ENCODE assay signal across 23 cellular contexts in the genomic region with DNA sequence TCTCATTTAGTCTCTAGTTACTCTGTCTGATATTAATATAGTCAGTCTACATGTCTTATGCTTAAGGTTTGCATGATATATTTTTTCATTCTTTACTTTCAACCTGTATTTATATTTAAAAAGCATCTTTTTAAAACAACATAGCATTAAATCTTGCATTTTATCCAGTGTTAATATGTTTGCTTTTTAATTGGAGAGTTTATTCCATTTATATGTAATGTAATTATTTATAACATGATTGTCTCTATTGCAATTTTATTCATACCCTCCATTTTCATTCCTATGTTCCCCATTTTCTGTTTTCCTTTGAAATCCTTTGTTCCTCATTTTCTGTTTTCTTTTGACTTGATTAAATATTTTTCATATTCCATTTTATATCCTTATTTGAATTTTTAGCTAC. TPM values are rescaled to one million over a fixed set of nuclear protein-coding genes. Genes with fewer than 3 reads are reported as not detected.
DNase-seq lines count a peak whose midpoint lies in the region; ATAC-seq, FAIRE-seq and TF ChIP-seq lines count a peak whose summit lies in the region.
"Had no signal": no experiment of that assay in that cellular context is flagged by ENCODE, and none has a peak within 500 bp of the region (broad histone marks: within the 10 kb centered on the region; RNA-seq: fewer than 3 reads in every experiment).

No MANE protein-coding gene starts in this region.

- no peaks in the 10 kb centered on the region for H3K79me2 ChIP-seq in hepatocyte

- H3K4me2 ChIP-seq in hepatocyte, result no peak overlapping the region
- H3K4me2 ChIP-seq: A549 had no signal

- peak; percentile 19 for FAIRE-seq in G401.6 (lab: Jason Lieb, UNC)
- FAIRE-seq: A549, GM12878, GM19239, H54 had no signal

- no peaks in the 10 kb centered on the region for H3K9me2 ChIP-seq in hepatocyte (replicated peaks; ENCODE audit: insufficient read depth)

- no peaks in the 10 kb centered on the region for H3K27me3 ChIP-seq in adipocyte (replicated peaks; ENCODE audit: control insufficient read depth, insufficient read depth, low read length)
- H3K27me3 ChIP-seq in hepatocyte, result no peaks in the 10 kb centered on the region
- H3K27me3 ChIP-seq in SJCRH30, result no peaks in the 10 kb centered on the region

- ATAC-seq in GM19455 (IDR thresholded peaks at IDR 0.05; ENCODE audit: unreplicated experiment), result no peak
- ATAC-seq: A549, GM12878 had no signal

- H3K4me1 ChIP-seq in adipocyte (ENCODE audit: control insufficient read depth, insufficient read depth, low read length), result no peaks in the 10 kb centered on the region
- no peaks in the 10 kb centered on the region for H3K4me1 ChIP-seq in hepatocyte (ENCODE audit: insufficient read depth)
- no peaks in the 10 kb centered on the region for H3K4me1 ChIP-seq in SJCRH30
- H3K4me1 ChIP-seq: A549, HAP-1 had no signal

- H2AFZ ChIP-seq in hepatocyte, result no peak overlapping the region

- H3K4me3 ChIP-seq in adipocyte (ENCODE audit: low read length), result peak overlapping the region; percentile 71
- peak overlapping the region; percentile 0 for H3K4me3 ChIP-seq in hepatocyte
- no peak overlapping the region for H3K4me3 ChIP-seq in SJCRH30
- H3K4me3 ChIP-seq: A549, GM12878, HAP-1 had no signal

- H3K27ac ChIP-seq in hepatocyte (no peak overlapping the region), SJCRH30 (no peak overlapping the region)
- H3K27ac ChIP-seq: A549 had no signal

- peaks cover 12% of the 10 kb centered on the region for H3K36me3 ChIP-seq in adipocyte (ENCODE audit: control insufficient read depth, insufficient read depth, low read length, severe bottlenecking)
- no peaks in the 10 kb centered on the region for H3K36me3 ChIP-seq in hepatocyte (replicated peaks; ENCODE audit: insufficient read depth, low read depth)
- no peaks in the 10 kb centered on the region for H3K36me3 ChIP-seq in SJCRH30
- H3K36me3 ChIP-seq: HAP-1 had no signal

- H3K9ac ChIP-seq in adipocyte (ENCODE audit: low read length), result no peak overlapping the region

- H3K9me3 ChIP-seq in adipocyte (ENCODE audit: control insufficient read depth, low read length) (peaks cover 100% of the 10 kb centered on the region), hepatocyte (ENCODE audit: low read depth) (peaks cover 68% of the 10 kb centered on the region), SJCRH30 (replicated peaks) (peaks cover 49% of the 10 kb centered on the region)

- H4K20me1 ChIP-seq in hepatocyte (ENCODE audit: insufficient read depth, poor library complexity, severe bottlenecking), result no peaks in the 10 kb centered on the region

- no peak for TF ChIP-seq CTCF in hepatocyte (IDR thresholded peaks at IDR 0.05; ENCODE audit: poor library complexity)

- DNase-seq in adipocyte (ENCODE audit: low read depth) (no peak), hepatocyte (ENCODE audit: low spot score) (no peak), SJCRH30 (no peak), DMS53 (lab: John Stamatoyannopoulos, UW) (no peak)
- DNase-seq: 8988T; ACHN; AML-193; C1 segment of cervical spinal cord; Calu3; CD4-positive, alpha-beta memory T cell; COR-L47; DND-41; GDM1; GOT3; HFFc6 had no signal

RNA-seq across cellular contexts. Expression of a gene that starts 13.3 kb away (rescaled TPM):
- total RNA-seq in hepatocyte, result 1.8 and 3.3 TPM in 2 replicates
- 2.0 and 2.6 TPM in 2 replicates for polyA plus RNA-seq in hepatocyte
- total RNA-seq in SJCRH30 (2014; rRNA removed; shearing (Covaris generic)), result 0.86 and 0.91 TPM in 2 replicates
- total RNA-seq: GM12878 had no signal
- polyA plus RNA-seq: CD4-positive, alpha-beta memory T cell had no signal

RNA-seq across cellular contexts. Expression of a gene that starts 35.3 kb away (rescaled TPM):
- total RNA-seq in hepatocyte, result 3.9 and 4.3 TPM in 2 replicates
- 2.2 and 3.0 TPM in 2 replicates for polyA plus RNA-seq in hepatocyte
- 10.9 and 11.2 TPM in 2 replicates for total RNA-seq in SJCRH30 (2014; rRNA removed; shearing (Covaris generic))
- total RNA-seq: GM12878 had no signal
- polyA plus RNA-seq: CD4-positive, alpha-beta memory T cell; GM12878 had no signal

RNA-seq across cellular contexts. Expression of a gene that starts 44.7 kb away (rescaled TPM):
- 1.9 and 2.0 TPM in 2 replicates for total RNA-seq in hepatocyte
- 0.50 and 1.1 TPM in 2 replicates for polyA plus RNA-seq in hepatocyte
- 3.0 and 3.2 TPM in 2 replicates for total RNA-seq in SJCRH30 (2014; rRNA removed; shearing (Covaris generic))
- total RNA-seq: GM12878 had no signal
- polyA plus RNA-seq: CD4-positive, alpha-beta memory T cell had no signal

RNA-seq across cellular contexts. Expression of a gene that starts 45.4 kb away (rescaled TPM):
- 0.50 and 1.7 TPM in 2 replicates for total RNA-seq in hepatocyte
- not detected in 2 replicates for polyA plus RNA-seq in hepatocyte
- total RNA-seq in SJCRH30 (2014; rRNA removed; shearing (Covaris generic)), result 0.08 TPM in 1 of 2 replicates, not detected in the other
- polyA plus RNA-seq: BJ; CD4-positive, alpha-beta memory T cell had no signal

RNA-seq across cellular contexts. Expression of a gene that starts 49.9 kb away (rescaled TPM):
- 1.1 and 1.4 TPM in 2 replicates for total RNA-seq in hepatocyte
- polyA plus RNA-seq in hepatocyte, result 0.86 and 0.97 TPM in 2 replicates
- total RNA-seq in SJCRH30 (2014; rRNA removed; shearing (Covaris generic)), result 4.5 and 4.7 TPM in 2 replicates
- total RNA-seq: CD4-positive, alpha-beta memory T cell; GM12878 had no signal
- polyA plus RNA-seq: CD4-positive, alpha-beta memory T cell had no signal
